Comparison of ENCODE assay signal across 24 cellular contexts in the genomic region with DNA sequence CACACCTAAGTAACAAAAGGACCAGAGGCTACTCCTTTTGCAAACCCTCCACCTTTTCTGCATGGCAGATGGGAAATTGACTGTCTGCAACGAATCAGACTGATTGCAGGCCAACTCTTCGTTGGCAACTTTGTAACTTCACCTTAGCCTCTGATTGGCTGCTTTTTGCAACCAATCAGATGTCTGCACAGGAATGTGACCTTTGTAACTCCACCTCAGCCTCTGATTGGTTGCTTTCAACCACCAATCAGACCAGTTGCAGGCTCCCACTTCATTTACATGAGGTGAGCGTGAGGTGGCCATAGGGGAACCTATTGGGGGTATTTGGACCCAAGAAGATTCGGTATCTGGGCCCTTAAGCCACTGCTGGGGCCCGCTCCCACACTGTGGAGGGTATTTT.
"Had no signal": no experiment of that assay in that cellular context is flagged by ENCODE, and none has a peak within 500 bp of the region (broad histone marks: within the 10 kb centered on the region; RNA-seq: fewer than 3 reads in every experiment).

No MANE protein-coding gene starts in this region.

- H3K4me2 ChIP-seq: smooth muscle cell had no signal

- FAIRE-seq: urothelium cell line had no signal

- H3K4me1 ChIP-seq: left ventricle myocardium inferior, right atrium auricular region, right lobe of liver, transverse colon, upper lobe of right lung had no signal

- DNase-seq: hypothalamus; islet precursor cell; left ventricle myocardium inferior; midbrain; mucosa of descending colon; naive thymus-derived CD4-positive, alpha-beta T cell; ovary; right lobe of liver; stimulated activated CD4-positive, alpha-beta T cell treated with anti-CD3 and anti-CD28 coated beads, Interleukin-1b, Interleukin-23, amount 100 ng/mL, for 48 hours; stimulated activated CD4-positive, alpha-beta T cell treated with anti-CD3 and anti-CD28 coated beads, Interleukin-2, amount 100 ng/mL, for 48 hours; stimulated activated CD4-positive, alpha-beta T cell treated with anti-CD3 and anti-CD28 coated beads, Interleukin-4, amount 100 ng/mL, for 4 hours; stimulated activated CD8-positive, alpha-beta memory T cell treated with anti-CD3 and anti-CD28 coated beads, Interleukin-4, amount 100 ng/mL, for 48 hours; stimulated activated naive CD4-positive, alpha-beta T cell treated with Interleukin-2 at 50 U/mL for 16 hours; stimulated activated naive CD8-positive, alpha-beta T cell treated with anti-CD3 and anti-CD28 coated beads, Interleukin-15, amount 100 ng/mL, for 72 hours; substantia nigra; thyroid gland; transverse colon; upper lobe of right lung had no signal

- H3K4me3 ChIP-seq: left ventricle myocardium inferior, lung, mucosa of descending colon, ovary, right atrium auricular region, right lobe of liver, smooth muscle cell, thyroid gland, transverse colon, upper lobe of right lung had no signal

- H3K36me3 ChIP-seq: left ventricle myocardium inferior, ovary, right atrium auricular region, right lobe of liver, thyroid gland, transverse colon, upper lobe of right lung had no signal

- H3K27me3 ChIP-seq: ovary, right atrium auricular region, right lobe of liver, thyroid gland, transverse colon, upper lobe of right lung had no signal

- ATAC-seq: mucosa of descending colon; naive thymus-derived CD4-positive, alpha-beta T cell; natural killer cell treated with Interleukin-12 subunit alpha and Interleukin-12 subunit beta and Interleukin-15 and Interleukin-18, amount 100 ng/mL, for 72 hours; right lobe of liver; stimulated activated memory B cell treated with anti-CD40 and anti-IgM and Interleukin-4, amounts not matched to agents 10 μg/mL and 1 μg/mL and 100 μg/mL, for 72 hours; stimulated activated naive CD8-positive, alpha-beta T cell treated with anti-CD3 and anti-CD28 coated beads, Interleukin-15, amount 100 ng/mL, for 72 hours; upper lobe of right lung had no signal

- H3K27ac ChIP-seq: left ventricle myocardium inferior, ovary, right atrium auricular region, right lobe of liver, thyroid gland, transverse colon, upper lobe of right lung had no signal

- H3K9me3 ChIP-seq: mucosa of descending colon, ovary, right lobe of liver, thyroid gland, transverse colon, upper lobe of right lung had no signal
